ENCODE assay signal across 11 cellular contexts in the genomic region with DNA sequence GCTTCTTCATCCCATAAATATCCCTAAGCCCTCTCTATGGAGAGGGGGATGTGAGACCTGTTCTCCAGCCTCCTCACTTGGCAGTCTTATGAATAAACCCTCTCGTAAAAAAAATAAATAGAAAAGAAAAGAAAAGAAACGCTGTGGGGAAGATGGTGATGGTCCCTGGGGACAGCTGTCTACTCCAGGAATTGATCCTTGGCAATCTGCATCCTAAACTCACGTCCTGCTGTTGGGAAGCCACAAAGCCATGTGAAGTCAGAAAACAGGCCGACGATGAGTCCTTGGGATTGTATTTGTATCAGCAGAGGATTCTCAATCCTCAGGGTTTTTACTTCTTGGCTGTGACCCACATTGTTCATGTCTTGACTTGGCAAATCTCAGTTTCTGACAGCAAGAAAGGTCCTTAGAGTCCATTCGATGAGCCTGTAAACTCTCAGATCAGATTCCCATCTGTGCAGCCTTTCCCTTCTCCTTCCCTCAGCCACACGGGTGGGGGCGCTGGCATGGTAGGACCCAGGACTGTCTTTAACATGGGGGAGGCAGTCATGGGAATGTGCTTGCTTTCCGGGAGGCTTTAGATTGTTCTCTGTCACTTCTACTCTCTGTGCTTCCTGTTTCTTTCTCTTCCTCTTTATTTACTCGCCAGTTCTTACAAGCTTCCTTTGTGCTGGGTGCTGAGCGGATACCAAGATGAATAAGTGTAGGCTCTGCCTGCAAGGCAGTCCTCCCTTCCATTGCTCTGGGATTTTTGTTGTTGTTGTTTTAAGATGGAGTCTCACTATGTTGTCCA. TPM values are rescaled to one million over a fixed set of nuclear protein-coding genes. Genes with fewer than 3 reads are reported as not detected.
DNase-seq lines count a peak whose midpoint lies in the region; ATAC-seq and TF ChIP-seq lines count a peak whose summit lies in the region.
"Had no signal": no experiment of that assay in that cellular context is flagged by ENCODE, and none has a peak within 500 bp of the region (broad histone marks: within the 10 kb centered on the region; RNA-seq: fewer than 3 reads in every experiment).

No MANE protein-coding gene starts in this region.

- no peaks in the 10 kb centered on the region for H3K27me3 ChIP-seq in upper lobe of left lung

- TF ChIP-seq POLR2A in upper lobe of left lung (IDR thresholded peaks at IDR 0.05) = no peak

- no peak overlapping the region for H3K4me3 ChIP-seq in upper lobe of left lung

- no peak for TF ChIP-seq CTCF in upper lobe of left lung (IDR thresholded peaks at IDR 0.05)

- no peak for DNase-seq in activated naive CD4-positive, alpha-beta T cell treated with anti-CD3 and anti-CD28 coated beads, Interleukin-2, amount 50 U/mL, for 72 hours (ENCODE audit: low spot score in 2 of 2)
- DNase-seq in activated naive CD4-positive, alpha-beta T cell treated with anti-CD3 and anti-CD28 coated beads, Interleukin-2, amount 50 U/mL, for 16 hours = no peak
- no peak for DNase-seq in activated T-helper 2 cell treated with anti-CD3 and anti-CD28 coated beads, Interferon-gamma antibody, Interleukin-2, Interleukin-4, amounts not matched to agents 10 μg/mL and 5 μg/mL and 100 μg/mL, durations not matched to agents 14 hours and 24 hours and 36 hours (ENCODE audit: low spot score)
- DNase-seq in memory B cell (ENCODE audit: low spot score in 2 of 2) = no peak
- no peak for DNase-seq in upper lobe of left lung
- DNase-seq in HCEC 1CT = no peak
- no peak for DNase-seq in activated T-cell treated with anti-CD3 and anti-CD28 coated beads, Interleukin-2, amount 50 U/mL, for 48 hours
- DNase-seq: activated CD8-positive, alpha-beta memory T cell treated with anti-CD3 and anti-CD28 coated beads for 24 hours; IMR-90 had no signal

- 60% methylated on average over 11 of the region's 11 CpGs for WGBS in upper lobe of left lung, 2 donors

- peaks cover 42% of the 10 kb centered on the region for H3K4me1 Mint-ChIP-seq in activated T-helper 2 cell treated with anti-CD3 and anti-CD28 coated beads, Interferon-gamma antibody, Interleukin-2, Interleukin-4, amounts not matched to agents 10 μg/mL and 5 μg/mL and 100 μg/mL, durations not matched to agents 14 hours and 24 hours and 36 hours (ENCODE audit: low read depth)
- peaks cover 18% of the 10 kb centered on the region for H3K4me1 Mint-ChIP-seq in memory B cell

- intact Hi-C loops in activated T-helper 2 cell treated with anti-CD3 and anti-CD28 coated beads, Interferon-gamma antibody, Interleukin-2, Interleukin-4, amounts not matched to agents 10 μg/mL and 5 μg/mL and 100 μg/mL, durations not matched to agents 14 hours and 24 hours and 36 hours (cut with micrococcal nuclease) = loop anchor here (5.0 kb wide), 1 partner anchor 242 kb away; no protein-coding TSS in a partner anchor

- no peak overlapping the region for H3K4me3 Mint-ChIP-seq in activated T-helper 2 cell treated with anti-CD3 and anti-CD28 coated beads, Interferon-gamma antibody, Interleukin-2, Interleukin-4, amounts not matched to agents 10 μg/mL and 5 μg/mL and 100 μg/mL, durations not matched to agents 14 hours and 24 hours and 36 hours (ENCODE audit: low read depth)
- H3K4me3 Mint-ChIP-seq in memory B cell = peak overlapping the region; percentile 57

- peaks cover 14 to 78% (median 48%) of the 10 kb centered on the region in 4 donors for H3K36me3 ChIP-seq in upper lobe of left lung

- H3K4me1 ChIP-seq in upper lobe of left lung = peaks cover 0 to 4% (median 0%) of the 10 kb centered on the region in 4 donors

- no peak for TF ChIP-seq EP300 in upper lobe of left lung (IDR thresholded peaks at IDR 0.05)

- ATAC-seq in activated naive CD4-positive, alpha-beta T cell treated with anti-CD3 and anti-CD28 coated beads, Interleukin-2, amount 50 U/mL, for 72 hours = no peak
- ATAC-seq in memory B cell (ENCODE audit: low read depth) (peak; percentile 54), upper lobe of left lung (ENCODE audit: low FRiP score in 2 of 2) (peak in 1 of 2 donors; percentile 63), GM18870 (IDR thresholded peaks at IDR 0.05; ENCODE audit: unreplicated experiment) (no peak)
- ATAC-seq: left lobe of liver had no signal

- H3K9me3 ChIP-seq in upper lobe of left lung = no peaks in the 10 kb centered on the region

- peak overlapping the region; percentile 62 to 81 for H3K27ac Mint-ChIP-seq in activated naive CD4-positive, alpha-beta T cell treated with anti-CD3 and anti-CD28 coated beads, Interleukin-2, amount 50 U/mL, for 72 hours
- peak overlapping the region; percentile 41 for H3K27ac Mint-ChIP-seq in activated T-helper 2 cell treated with anti-CD3 and anti-CD28 coated beads, Interferon-gamma antibody, Interleukin-2, Interleukin-4, amounts not matched to agents 10 μg/mL and 5 μg/mL and 100 μg/mL, durations not matched to agents 14 hours and 24 hours and 36 hours
- H3K27ac Mint-ChIP-seq in memory B cell = peak overlapping the region; percentile 70

- H3K36me3 Mint-ChIP-seq in activated naive CD4-positive, alpha-beta T cell treated with anti-CD3 and anti-CD28 coated beads, Interleukin-2, amount 50 U/mL, for 72 hours = peaks cover 9 to 10% of the 10 kb centered on the region in 2 donors
- H3K36me3 Mint-ChIP-seq in activated T-helper 2 cell treated with anti-CD3 and anti-CD28 coated beads, Interferon-gamma antibody, Interleukin-2, Interleukin-4, amounts not matched to agents 10 μg/mL and 5 μg/mL and 100 μg/mL, durations not matched to agents 14 hours and 24 hours and 36 hours (ENCODE audit: low read depth) = peaks cover 64% of the 10 kb centered on the region
- H3K36me3 Mint-ChIP-seq in memory B cell = peaks cover 20% of the 10 kb centered on the region

- H3K27me3 Mint-ChIP-seq in activated T-helper 2 cell treated with anti-CD3 and anti-CD28 coated beads, Interferon-gamma antibody, Interleukin-2, Interleukin-4, amounts not matched to agents 10 μg/mL and 5 μg/mL and 100 μg/mL, durations not matched to agents 14 hours and 24 hours and 36 hours (ENCODE audit: low read depth) = no peaks in the 10 kb centered on the region
- no peaks in the 10 kb centered on the region for H3K27me3 Mint-ChIP-seq in memory B cell

- H3K9me3 Mint-ChIP-seq in activated naive CD4-positive, alpha-beta T cell treated with anti-CD3 and anti-CD28 coated beads, Interleukin-2, amount 50 U/mL, for 72 hours = no peaks in the 10 kb centered on the region
- H3K9me3 Mint-ChIP-seq in activated T-helper 2 cell treated with anti-CD3 and anti-CD28 coated beads, Interferon-gamma antibody, Interleukin-2, Interleukin-4, amounts not matched to agents 10 μg/mL and 5 μg/mL and 100 μg/mL, durations not matched to agents 14 hours and 24 hours and 36 hours = no peaks in the 10 kb centered on the region
- no peaks in the 10 kb centered on the region for H3K9me3 Mint-ChIP-seq in memory B cell

- peak overlapping the region in 3 of 4 donors; percentile 12 to 25 (median 18) for H3K27ac ChIP-seq in upper lobe of left lung

RNA-seq across cellular contexts. Expression of gene TCP11L1, which starts 24.9 kb away (rescaled TPM):
- 10 to 100 TPM in 1 of 2 donors, 1 to 10 TPM in 1; 8.9 to 14.2 TPM for total RNA-seq in activated naive CD4-positive, alpha-beta T cell treated with anti-CD3 and anti-CD28 coated beads, Interleukin-2, amount 50 U/mL, for 72 hours
- 12.4 and 13.8 TPM in 2 replicates for total RNA-seq in activated T-helper 2 cell treated with anti-CD3 and anti-CD28 coated beads, Interferon-gamma antibody, Interleukin-2, Interleukin-4, amounts not matched to agents 10 μg/mL and 5 μg/mL and 100 μg/mL, durations not matched to agents 14 hours and 24 hours and 36 hours
- 10 to 100 TPM; 10.3 to 40.5 (median 19.4) TPM for total RNA-seq in upper lobe of left lung

RNA-seq across cellular contexts. Expression of gene DEPDC7, which starts 48.6 kb away (rescaled TPM):
- total RNA-seq in activated naive CD4-positive, alpha-beta T cell treated with anti-CD3 and anti-CD28 coated beads, Interleukin-2, amount 50 U/mL, for 72 hours = 1 to 10 TPM in 1 of 2 donors, under 1 TPM in 1; 0.47 to 5.5 TPM
- 0.57 and 0.82 TPM in 2 replicates for total RNA-seq in activated T-helper 2 cell treated with anti-CD3 and anti-CD28 coated beads, Interferon-gamma antibody, Interleukin-2, Interleukin-4, amounts not matched to agents 10 μg/mL and 5 μg/mL and 100 μg/mL, durations not matched to agents 14 hours and 24 hours and 36 hours
- 1 to 10 TPM in 3 of 6 donors, under 1 TPM in 2, not detected in 1; 0.49 to 1.6 (median 1.0) TPM for total RNA-seq in upper lobe of left lung
